ENCODE assay signal across 2 cellular contexts in the genomic region with DNA sequence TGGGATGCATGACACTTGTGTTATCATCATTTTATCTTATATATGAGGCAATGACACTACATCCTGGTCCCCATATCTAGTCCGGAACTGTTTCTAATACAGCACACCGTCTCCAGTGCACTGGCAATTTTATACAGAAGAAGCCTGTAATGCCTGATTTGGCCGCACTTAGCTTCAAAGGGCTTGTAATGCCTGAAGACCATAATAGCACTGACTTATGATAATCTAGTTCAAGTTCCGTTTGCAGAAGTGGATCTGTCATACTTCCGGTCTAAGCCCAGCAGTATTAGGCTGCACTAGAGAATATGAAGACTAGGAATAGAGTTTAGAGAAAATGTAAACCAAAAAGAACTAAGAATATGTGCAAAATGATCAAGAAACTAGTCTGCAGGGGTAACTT.
TF ChIP-seq lines count a peak whose summit lies in the region.

No MANE protein-coding gene starts in this region.

TF ChIP-seq in SK-N-SH, 30 proteins besides CTCF, POLR2A, EP300 and RAD21 (continued from another document):
- TF ChIP-seq, protein P1, sequence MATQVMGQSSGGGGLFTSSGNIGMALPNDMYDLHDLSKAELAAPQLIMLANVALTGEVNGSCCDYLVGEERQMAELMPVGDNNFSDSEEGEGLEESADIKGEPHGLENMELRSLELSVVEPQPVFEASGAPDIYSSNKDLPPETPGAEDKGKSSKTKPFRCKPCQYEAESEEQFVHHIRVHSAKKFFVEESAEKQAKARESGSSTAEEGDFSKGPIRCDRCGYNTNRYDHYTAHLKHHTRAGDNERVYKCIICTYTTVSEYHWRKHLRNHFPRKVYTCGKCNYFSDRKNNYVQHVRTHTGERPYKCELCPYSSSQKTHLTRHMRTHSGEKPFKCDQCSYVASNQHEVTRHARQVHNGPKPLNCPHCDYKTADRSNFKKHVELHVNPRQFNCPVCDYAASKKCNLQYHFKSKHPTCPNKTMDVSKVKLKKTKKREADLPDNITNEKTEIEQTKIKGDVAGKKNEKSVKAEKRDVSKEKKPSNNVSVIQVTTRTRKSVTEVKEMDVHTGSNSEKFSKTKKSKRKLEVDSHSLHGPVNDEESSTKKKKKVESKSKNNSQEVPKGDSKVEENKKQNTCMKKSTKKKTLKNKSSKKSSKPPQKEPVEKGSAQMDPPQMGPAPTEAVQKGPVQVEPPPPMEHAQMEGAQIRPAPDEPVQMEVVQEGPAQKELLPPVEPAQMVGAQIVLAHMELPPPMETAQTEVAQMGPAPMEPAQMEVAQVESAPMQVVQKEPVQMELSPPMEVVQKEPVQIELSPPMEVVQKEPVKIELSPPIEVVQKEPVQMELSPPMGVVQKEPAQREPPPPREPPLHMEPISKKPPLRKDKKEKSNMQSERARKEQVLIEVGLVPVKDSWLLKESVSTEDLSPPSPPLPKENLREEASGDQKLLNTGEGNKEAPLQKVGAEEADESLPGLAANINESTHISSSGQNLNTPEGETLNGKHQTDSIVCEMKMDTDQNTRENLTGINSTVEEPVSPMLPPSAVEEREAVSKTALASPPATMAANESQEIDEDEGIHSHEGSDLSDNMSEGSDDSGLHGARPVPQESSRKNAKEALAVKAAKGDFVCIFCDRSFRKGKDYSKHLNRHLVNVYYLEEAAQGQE (IDR thresholded peaks at IDR 0.05; ENCODE audit: low read depth, low read length), result no peak
- TF ChIP-seq, protein P2, sequence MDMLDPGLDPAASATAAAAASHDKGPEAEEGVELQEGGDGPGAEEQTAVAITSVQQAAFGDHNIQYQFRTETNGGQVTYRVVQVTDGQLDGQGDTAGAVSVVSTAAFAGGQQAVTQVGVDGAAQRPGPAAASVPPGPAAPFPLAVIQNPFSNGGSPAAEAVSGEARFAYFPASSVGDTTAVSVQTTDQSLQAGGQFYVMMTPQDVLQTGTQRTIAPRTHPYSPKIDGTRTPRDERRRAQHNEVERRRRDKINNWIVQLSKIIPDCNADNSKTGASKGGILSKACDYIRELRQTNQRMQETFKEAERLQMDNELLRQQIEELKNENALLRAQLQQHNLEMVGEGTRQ (IDR thresholded peaks at IDR 0.05; ENCODE audit: borderline replicate concordance, low read depth, low read length), result no peak
- no peak for TF ChIP-seq FOXJ3 (CRISPR knock-in tag; IDR thresholded peaks at IDR 0.05)
- TF ChIP-seq ELF1 (IDR thresholded peaks at IDR 0.05), result no peak
- TF ChIP-seq, protein P3, sequence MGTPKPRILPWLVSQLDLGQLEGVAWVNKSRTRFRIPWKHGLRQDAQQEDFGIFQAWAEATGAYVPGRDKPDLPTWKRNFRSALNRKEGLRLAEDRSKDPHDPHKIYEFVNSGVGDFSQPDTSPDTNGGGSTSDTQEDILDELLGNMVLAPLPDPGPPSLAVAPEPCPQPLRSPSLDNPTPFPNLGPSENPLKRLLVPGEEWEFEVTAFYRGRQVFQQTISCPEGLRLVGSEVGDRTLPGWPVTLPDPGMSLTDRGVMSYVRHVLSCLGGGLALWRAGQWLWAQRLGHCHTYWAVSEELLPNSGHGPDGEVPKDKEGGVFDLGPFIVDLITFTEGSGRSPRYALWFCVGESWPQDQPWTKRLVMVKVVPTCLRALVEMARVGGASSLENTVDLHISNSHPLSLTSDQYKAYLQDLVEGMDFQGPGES (IDR thresholded peaks at IDR 0.05; ENCODE audit: low read depth, low read length), result no peak
- no peak for TF ChIP-seq TEAD4 (IDR thresholded peaks at IDR 0.05; ENCODE audit: borderline replicate concordance, insufficient read depth)
- TF ChIP-seq GABPA (IDR thresholded peaks at IDR 0.05; ENCODE audit: low read depth), result no peak; the same call in 1 of the 2 replicates

TF ChIP-seq in SK-N-SH treated with all-trans-retinoic acid at 6 μM for 48 hours, 23 proteins besides CTCF, POLR2A, EP300 and RAD21 (continued from another document):
- TF ChIP-seq, protein P4, sequence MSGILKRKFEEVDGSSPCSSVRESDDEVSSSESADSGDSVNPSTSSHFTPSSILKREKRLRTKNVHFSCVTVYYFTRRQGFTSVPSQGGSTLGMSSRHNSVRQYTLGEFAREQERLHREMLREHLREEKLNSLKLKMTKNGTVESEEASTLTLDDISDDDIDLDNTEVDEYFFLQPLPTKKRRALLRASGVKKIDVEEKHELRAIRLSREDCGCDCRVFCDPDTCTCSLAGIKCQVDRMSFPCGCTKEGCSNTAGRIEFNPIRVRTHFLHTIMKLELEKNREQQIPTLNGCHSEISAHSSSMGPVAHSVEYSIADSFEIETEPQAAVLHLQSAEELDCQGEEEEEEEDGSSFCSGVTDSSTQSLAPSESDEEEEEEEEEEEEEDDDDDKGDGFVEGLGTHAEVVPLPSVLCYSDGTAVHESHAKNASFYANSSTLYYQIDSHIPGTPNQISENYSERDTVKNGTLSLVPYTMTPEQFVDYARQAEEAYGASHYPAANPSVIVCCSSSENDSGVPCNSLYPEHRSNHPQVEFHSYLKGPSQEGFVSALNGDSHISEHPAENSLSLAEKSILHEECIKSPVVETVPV (CRISPR knock-in tag; IDR thresholded peaks at IDR 0.05), result no peak
- TF ChIP-seq BACH2 (CRISPR knock-in tag; IDR thresholded peaks at IDR 0.05; ENCODE audit: borderline replicate concordance), result no peak
